ENCODE assay signal across 8 cellular contexts in the genomic region with DNA sequence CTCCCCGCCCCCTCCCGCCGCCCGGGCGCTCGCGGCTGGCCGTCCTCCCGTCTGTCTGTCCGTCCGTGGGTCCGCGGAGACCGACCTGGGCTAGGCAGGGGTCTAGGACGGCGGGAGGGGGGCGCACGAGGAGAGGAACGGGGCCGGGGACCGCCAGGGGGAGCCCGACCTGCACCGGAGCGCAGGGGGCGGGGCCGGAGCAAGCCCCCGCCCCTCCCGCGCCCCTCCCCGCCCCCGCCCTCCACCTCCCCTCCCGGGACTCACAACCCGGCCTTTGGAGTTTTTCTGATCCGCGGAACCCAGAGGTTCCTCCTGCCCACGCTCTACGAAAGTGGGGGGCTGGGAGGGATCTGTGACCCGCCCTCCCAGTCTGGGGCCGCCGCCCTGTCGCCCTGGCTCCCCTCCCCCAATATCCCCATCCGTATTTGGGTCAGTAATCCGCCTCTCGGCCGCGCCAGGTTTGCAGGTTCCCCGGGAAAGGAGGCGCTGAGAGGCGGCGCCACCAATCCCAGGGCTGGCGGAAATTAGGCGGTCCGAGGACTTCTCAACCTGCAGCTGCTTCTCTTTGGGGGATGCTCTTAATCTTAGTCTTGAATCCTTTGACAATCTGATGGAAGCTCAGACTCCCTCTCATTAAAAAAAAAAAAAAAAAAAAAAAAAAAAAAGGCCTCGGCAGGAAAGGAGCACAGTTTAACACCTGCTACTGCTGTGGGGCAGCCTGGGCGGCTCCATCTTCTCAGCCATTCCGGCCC. TPM values are rescaled to one million over a fixed set of nuclear protein-coding genes. Genes with fewer than 3 reads are reported as not detected.
DNase-seq lines count a peak whose midpoint lies in the region; ATAC-seq and TF ChIP-seq lines count a peak whose summit lies in the region.

No MANE protein-coding gene starts in this region.

- no peak overlapping the region for H3K27ac Mint-ChIP-seq in MCF 10A (ENCODE audit: low read depth, unreplicated experiment)

- H3K36me3 Mint-ChIP-seq in MCF 10A (ENCODE audit: insufficient read depth, unreplicated experiment): no peaks in the 10 kb centered on the region

- intact Hi-C loops in MCF 10A (cut with micrococcal nuclease): loop anchor here (1.0 kb wide), 1 partner anchor 90 kb away; no protein-coding TSS in a partner anchor

- peak overlapping the region; percentile 45 for H3K4me3 ChIP-seq in GM12865 (ENCODE audit: low read depth, low read length)

- H3K27me3 Mint-ChIP-seq in MCF 10A (ENCODE audit: insufficient read depth, unreplicated experiment): no peaks in the 10 kb centered on the region

- no TSS peak for BruUV-seq in MCF 10A (replicated peaks; lab: Mats Ljungman, UMichigan)

- POLR2A ChIA-PET in MCF 10A (lab: Yijun Ruan, JAX): interaction anchor here (1.2 kb wide), 1 partner anchor 139 kb away, joined by 3 read pairs; no protein-coding TSS in a partner anchor

- peak overlapping the region; percentile 71 for H3K4me3 Mint-ChIP-seq in MCF 10A (ENCODE audit: unreplicated experiment)

- peak; percentile 52 for ATAC-seq in HG02870 (IDR thresholded peaks at IDR 0.05; ENCODE audit: unreplicated experiment)

- peak; percentile 71 for DNase-seq in GM12865 (ENCODE audit: low read depth)
- peak; percentile 79 for DNase-seq in NCI-H187 treated with DMSO at 0.1 percent for 48 hours (lab: John Stamatoyannopoulos, UW)
- peak; percentile 74 for DNase-seq in UCSD-AML1 (lab: John Stamatoyannopoulos, UW; ENCODE audit: unreplicated experiment)
- DNase-seq in MCF 10A (ENCODE audit: unreplicated experiment): peak; percentile 74
- peak; percentile 93 for DNase-seq in iPS-NIHi7 (ENCODE audit: extremely low spot score)
- peak; percentile 83 for DNase-seq in stimulated activated CD4-positive, alpha-beta T cell treated with anti-CD3 and anti-CD28 coated beads, Interleukin-12 subunit alpha, Interleukin-12 subunit beta, amount 100 ng/mL, for 4 hours
- no peak for DNase-seq in HCEC 1CT

- TF ChIP-seq CTCF in GM12865 (IDR thresholded peaks at IDR 0.05; ENCODE audit: insufficient read depth, low read depth, low read length, missing control alignments) (peak; percentile 55), MCF 10A (IDR thresholded peaks at IDR 0.05; ENCODE audit: unreplicated experiment) (peak; percentile 91)

- CTCF ChIA-PET in MCF 10A (lab: Yijun Ruan, JAX): interaction anchor here (0.6 to 2.5 kb wide), 17 partner anchors 8 to 530 kb away, joined by 3 to 14 read pairs (median 3); no protein-coding TSS in a partner anchor

- H3K4me1 Mint-ChIP-seq in MCF 10A (ENCODE audit: insufficient read depth, unreplicated experiment): no peaks in the 10 kb centered on the region

- H3K9me3 Mint-ChIP-seq in MCF 10A (ENCODE audit: unreplicated experiment): no peaks in the 10 kb centered on the region

RNA-seq across cellular contexts. Expression of a gene that starts 0.9 kb away (rescaled TPM):
- total RNA-seq in MCF 10A (2022): 0.54 TPM in 1 of 2 replicates, not detected in the other

RNA-seq across cellular contexts. Expression of a gene that starts 37.8 kb away (rescaled TPM):
- 13.6 and 14.2 TPM in 2 replicates for total RNA-seq in MCF 10A (2022)
